Comparison of ENCODE assay signal across 26 cellular contexts in genomic region chr6:143268439-143268838, GRCh38.
A peak's percentile ranks its signal among the peaks of the same experiment; 100 is the strongest.
DNase-seq lines count a peak whose midpoint lies in the region; ATAC-seq, FAIRE-seq and TF ChIP-seq lines count a peak whose summit lies in the region.
"Had no signal": no experiment of that assay in that cellular context is flagged by ENCODE, and none has a peak within 500 bp of the region (broad histone marks: within the 10 kb centered on the region; RNA-seq: fewer than 3 reads in every experiment).

No MANE protein-coding gene starts in this region.

- no peaks in the 10 kb centered on the region for H3K9me3 ChIP-seq in HepG2 (ENCODE audit: low read length)
- no peaks in the 10 kb centered on the region for H3K9me3 ChIP-seq in right lobe of liver
- no peaks in the 10 kb centered on the region for H3K9me3 ChIP-seq in ascending aorta
- no peaks in the 10 kb centered on the region for H3K9me3 ChIP-seq in SJCRH30 (replicated peaks)
- H3K9me3 ChIP-seq: BE2C, BLaER1 had no signal

- no peak for TF ChIP-seq POLR2A in HepG2 (IDR thresholded peaks at IDR 0.05; ENCODE audit: insufficient read depth in 1 of 2, low read depth in 2 of 2, low read length in 2 of 2)
- no peak for TF ChIP-seq POLR2A in right lobe of liver (IDR thresholded peaks at IDR 0.05)

- H3K79me2 ChIP-seq in HepG2 (ENCODE audit: insufficient read depth, low read length): no peaks in the 10 kb centered on the region

- no peak for DNase-seq in HepG2 (ENCODE audit: low spot score)
- no peak for DNase-seq in right lobe of liver
- DNase-seq in ascending aorta (ENCODE audit: low spot score in 2 of 2): no peak
- no peak for DNase-seq in sciatic nerve (ENCODE audit: low spot score)
- DNase-seq in SJCRH30: no peak
- no peak for DNase-seq in epidermal melanocyte (ENCODE audit: insufficient read length, low spot score)
- DNase-seq: ACHN; BE2C; C1 segment of cervical spinal cord; CD4-positive, alpha-beta memory T cell; CD4-positive, CD25-positive, alpha-beta regulatory T cell; CD8-positive, alpha-beta memory T cell; COR-L47; DMS 273 treated with DMSO at 0.1 percent for 48 hours; DMS153; DMS53; DMS79; DND-41; EL; GDM1 had no signal

- intact Hi-C loops in HepG2 (cut with micrococcal nuclease; ENCODE audit: unreplicated experiment): no loop called here
- intact Hi-C loops in right lobe of liver (cut with DNase I): no loop called here
- intact Hi-C loops in ascending aorta (cut with DNase I): no loop called here
- intact Hi-C loops in sciatic nerve (cut with DNase I): no loop called here

- H3K4me3 ChIP-seq in HepG2 (replicated peaks in 1 of 3; ENCODE audit: insufficient read depth in 1 of 3, low read depth in 2 of 3, low read length in 3 of 3): no peak overlapping the region
- H3K4me3 ChIP-seq in right lobe of liver: no peak overlapping the region
- H3K4me3 ChIP-seq in ascending aorta: no peak overlapping the region
- no peak overlapping the region for H3K4me3 ChIP-seq in SJCRH30
- H3K4me3 ChIP-seq: BLaER1, GM12878 had no signal

- FAIRE-seq in HepG2 (lab: Jason Lieb, UNC): no peak
- FAIRE-seq: GM12878, GM12892, GM18507 had no signal

- BruUV-seq in HepG2 (replicated peaks; lab: Mats Ljungman, UMichigan): no TSS peak

- H4K20me1 ChIP-seq in HepG2 (ENCODE audit: insufficient read depth, low read length): no peaks in the 10 kb centered on the region
- H4K20me1 ChIP-seq: BLaER1 had no signal

- TF ChIP-seq CTCF in HepG2 (CRISPR knock-in tag; IDR thresholded peaks at IDR 0.05) (no peak), right lobe of liver (IDR thresholded peaks at IDR 0.05) (no peak), ascending aorta (IDR thresholded peaks at IDR 0.05) (no peak)

- H3K9ac ChIP-seq in HepG2 (ENCODE audit: insufficient read depth, low read depth, low read length): no peak overlapping the region
- H3K9ac ChIP-seq: BLaER1 had no signal

- no peak for TF ChIP-seq EP300 in HepG2 (IDR thresholded peaks at IDR 0.05; ENCODE audit: low read depth in 2 of 2, low read length in 2 of 2)
- no peak for TF ChIP-seq EP300 in HepG2 (CRISPR knock-in tag; IDR thresholded peaks at IDR 0.05; ENCODE audit: borderline replicate concordance)

- H3K4me1 ChIP-seq in HepG2 (ENCODE audit: insufficient read depth, low read length) (no peaks in the 10 kb centered on the region), right lobe of liver (peaks cover 0 to 8% (median 2%) of the 10 kb centered on the region in 4 donors), ascending aorta (peaks cover 7 to 13% of the 10 kb centered on the region in 2 donors), SJCRH30 (peaks cover 6% of the 10 kb centered on the region)
- H3K4me1 ChIP-seq: BE2C, BLaER1 had no signal

- 100% methylated on average over 1 of the region's 1 CpG for WGBS in HepG2 (ENCODE audit: low lambda C conversion rate)
- WGBS in right lobe of liver (ENCODE audit: insufficient coverage, low coverage, low lambda C conversion rate, missing lambda C conversion rate): 100% methylated on average over 1 of the region's 1 CpG

- POLR2A ChIA-PET in HepG2 (lab: Yijun Ruan, JAX): no interaction called here

- no peaks in the 10 kb centered on the region for H3K36me3 ChIP-seq in HepG2 (replicated peaks in 1 of 2; ENCODE audit: control insufficient read depth in 1 of 2, insufficient read depth in 2 of 2, low read length in 2 of 2)
- H3K36me3 ChIP-seq in right lobe of liver: no peaks in the 10 kb centered on the region
- no peaks in the 10 kb centered on the region for H3K36me3 ChIP-seq in ascending aorta
- H3K36me3 ChIP-seq in SJCRH30: no peaks in the 10 kb centered on the region
- H3K36me3 ChIP-seq: BE2C, BLaER1 had no signal

- CTCF ChIA-PET in HepG2 (lab: Yijun Ruan, JAX; ENCODE audit: low intra/inter-chr PET ratio, low total read pairs): no interaction called here

- no peak overlapping the region for H3K4me2 ChIP-seq in HepG2 (ENCODE audit: low read depth, low read length)
- H3K4me2 ChIP-seq: BLaER1 had no signal

- H2AFZ ChIP-seq in HepG2 (ENCODE audit: low read length): no peak overlapping the region

- ATAC-seq in HepG2: no peak
- ATAC-seq in right lobe of liver: no peak
- peak; percentile 14 for ATAC-seq in sciatic nerve
- no peak for ATAC-seq in HG02885 (IDR thresholded peaks at IDR 0.05; ENCODE audit: poor library complexity, unreplicated experiment)
- ATAC-seq: GM12878 had no signal

- H3K27ac ChIP-seq in HepG2 (ENCODE audit: extremely low read length, insufficient read depth, low read length): no peak overlapping the region
- H3K27ac ChIP-seq in right lobe of liver: no peak overlapping the region
- peak overlapping the region; percentile 48 to 69 for H3K27ac ChIP-seq in ascending aorta
- no peak overlapping the region for H3K27ac ChIP-seq in SJCRH30
- H3K27ac ChIP-seq: 22Rv1, BLaER1 had no signal

- in situ Hi-C loops in HepG2 (cut with HindIII; ENCODE audit: extremely low pct_ligation_motif_present, low pct_unique_long_range_greater_than_20kb): no loop called here

- H3K27me3 ChIP-seq in HepG2 (ENCODE audit: control insufficient read depth in 1 of 2, insufficient read depth in 2 of 2, low read length in 2 of 2) (no peaks in the 10 kb centered on the region), right lobe of liver (no peaks in the 10 kb centered on the region), ascending aorta (no peaks in the 10 kb centered on the region), SJCRH30 (no peaks in the 10 kb centered on the region)
- H3K27me3 ChIP-seq: BE2C, BLaER1 had no signal

- no peak for TF ChIP-seq RAD21 in HepG2 (CRISPR knock-in tag; IDR thresholded peaks at IDR 0.05)

TF ChIP-seq in HepG2, 621 proteins besides CTCF, POLR2A, EP300 and RAD21 (continues in another document):
- TF ChIP-seq ZHX2 (IDR thresholded peaks at IDR 0.05; ENCODE audit: low read depth): no peak
- TF ChIP-seq ZHX2 (CRISPR knock-in tag; IDR thresholded peaks at IDR 0.05; ENCODE audit: borderline replicate concordance): no peak
- TF ChIP-seq MAFK (conservative IDR thresholded peaks at IDR 0.05 in 1 of 2, IDR thresholded peaks at IDR 0.05 in 1 of 2; ENCODE audit: low read length in 2 of 2): peak; percentile 76 to 85
- no peak for TF ChIP-seq NR0B2 (CRISPR knock-in tag; IDR thresholded peaks at IDR 0.05)
- no peak for TF ChIP-seq ZNF672 (CRISPR knock-in tag; IDR thresholded peaks at IDR 0.05)
- TF ChIP-seq ZNF24 (IDR thresholded peaks at IDR 0.05): no peak
- no peak for TF ChIP-seq ZNF713 (CRISPR knock-in tag; IDR thresholded peaks at IDR 0.05)

Comparison
In these comparisons a context has a peak if more than half of its experiments do, and no peak if none do; other contexts are left out.
1. H3K27ac ChIP-seq: peak in ascending aorta (2 of 2); none in HepG2 (single experiment), right lobe of liver (0 of 3) and SJCRH30 (single experiment).